ENCODE assay signal across 8 cellular contexts in genomic region chr17:29251969-29252866, GRCh38. TPM values are rescaled to one million over a fixed set of nuclear protein-coding genes. Genes with fewer than 3 reads are reported as not detected.
DNase-seq lines count a peak whose midpoint lies in the region; ATAC-seq and TF ChIP-seq lines count a peak whose summit lies in the region.

No MANE protein-coding gene starts in this region.

- DNase-seq in COLO829 (ENCODE audit: low spot score) (peak; percentile 38), IMR-90 (peak; percentile 50), astrocyte of the hippocampus (ENCODE audit: low read depth, low spot score) (peak; percentile 38), mesendoderm (peak; percentile 53), NCI-H1092 treated with DMSO at 0.1 percent for 48 hours (lab: John Stamatoyannopoulos, UW) (no peak)
- DNase-seq in activated CD4-positive, alpha-beta T cell treated with anti-CD3 and anti-CD28 coated beads for 4 hours = no peak
- no peak for DNase-seq in stimulated activated CD4-positive, alpha-beta T cell treated with anti-CD3 and anti-CD28 coated beads, Interleukin-4, amount 100 ng/mL, for 1 hour

- H3K14ac ChIP-seq in IMR-90 (replicated peaks; ENCODE audit: low read depth, low read length) = peak overlapping the region; percentile 49; the same call in 1 of the 2 replicates

- peak; percentile 44 for TF ChIP-seq CTCF in IMR-90 (conservative IDR thresholded peaks at IDR 0.05; ENCODE audit: low read depth, low read length)

- CTCF ChIA-PET in IMR-90 (lab: Yijun Ruan, JAX) = interaction anchor here (1.0 to 1.3 kb wide), 2 partner anchors 14 to 103 kb away, joined by 3 read pairs; no protein-coding TSS in a partner anchor

- no peak overlapping the region for H3K4me2 ChIP-seq in IMR-90 (ENCODE audit: low read depth, low read length)
- no peak overlapping the region for H3K4me2 ChIP-seq in mesendoderm (ENCODE audit: low read length)

- in situ Hi-C loops in IMR-90 (cut with MboI; ENCODE audit: low sequenced_read_pairs) = no loop called here

- no peak overlapping the region for H3K56ac ChIP-seq in IMR-90 (ENCODE audit: extremely low read depth, insufficient read depth, low read length)
- H3K56ac ChIP-seq in mesendoderm (ENCODE audit: low read length) = no peak overlapping the region

- H2AK5ac ChIP-seq in IMR-90 (ENCODE audit: low read depth, low read length) = peak overlapping the region; percentile 57
- no peak overlapping the region for H2AK5ac ChIP-seq in mesendoderm (ENCODE audit: low read length)

- BruUV-seq in IMR-90 (replicated peaks; lab: Mats Ljungman, UMichigan) = no TSS peak

- WGBS in IMR-90 (ENCODE audit: extremely low coverage in 2 of 2, insufficient read length in 1 of 2), 2 experiments = no CpG with 5 or more reads among the region's 9 CpGs
- no CpG with 5 or more reads among the region's 9 CpGs for WGBS in mesendoderm (ENCODE audit: extremely low coverage, insufficient coverage, low lambda C conversion rate)

- H4K5ac ChIP-seq in IMR-90 (ENCODE audit: low read depth, low read length) (no peak overlapping the region; the same call in 1 of the 2 replicates), mesendoderm (ENCODE audit: low read length) (no peak overlapping the region)

- H2BK20ac ChIP-seq in IMR-90 (ENCODE audit: low read depth, low read length) = peak overlapping the region; percentile 19; the same call in 1 of the 2 replicates

- no peak for TF ChIP-seq POLR2A in IMR-90 (IDR thresholded peaks at IDR 0.05; ENCODE audit: low read depth, low read length)

- H3K4ac ChIP-seq in IMR-90 (ENCODE audit: low read depth, low read length) (peak overlapping the region; percentile 74), mesendoderm (ENCODE audit: low read depth, low read length) (no peak overlapping the region)

- H4K8ac ChIP-seq in IMR-90 (ENCODE audit: low read depth in 2 of 2, low read length in 2 of 2) (peak overlapping the region; percentile 61 to 80; a peak in 3 of 4 replicates), mesendoderm (ENCODE audit: low read depth, low read length) (no peak overlapping the region)

- peaks cover 3% of the 10 kb centered on the region; the same call in 1 of the 2 replicates for H4K20me1 ChIP-seq in IMR-90 (ENCODE audit: insufficient read depth, low read length)

- H3K9me3 ChIP-seq in IMR-90 (ENCODE audit: control insufficient read depth, insufficient read depth, low read length) = no peaks in the 10 kb centered on the region

- H3K27me3 ChIP-seq in IMR-90 (ENCODE audit: control insufficient read depth, insufficient read depth, low read length) (no peaks in the 10 kb centered on the region), mesendoderm (ENCODE audit: insufficient read depth, low read length, poor library complexity) (no peaks in the 10 kb centered on the region)

- H3K79me1 ChIP-seq in IMR-90 (ENCODE audit: low read depth in 1 of 2, low read length in 2 of 2) (peaks cover 0 to 50% of the 10 kb centered on the region in 2 experiments), mesendoderm (ENCODE audit: low read length) (peaks cover 1% of the 10 kb centered on the region)

- H3K23ac ChIP-seq in IMR-90 (ENCODE audit: low read depth, low read length) (peak overlapping the region; percentile 22; the same call in 1 of the 2 replicates), mesendoderm (ENCODE audit: low read length) (no peak overlapping the region)

- H2BK120ac ChIP-seq in IMR-90 (ENCODE audit: low read depth, low read length) (peak overlapping the region; percentile 53), mesendoderm (ENCODE audit: low read depth, low read length) (no peak overlapping the region)

- H3K4me3 ChIP-seq in IMR-90 (ENCODE audit: insufficient read depth, low read depth, low read length) (no peak overlapping the region), mesendoderm (ENCODE audit: low read length) (no peak overlapping the region)

- H3K36me3 ChIP-seq in IMR-90 (ENCODE audit: control insufficient read depth, insufficient read depth, low read length) = no peaks in the 10 kb centered on the region
- no peaks in the 10 kb centered on the region for H3K36me3 ChIP-seq in mesendoderm (ENCODE audit: control insufficient read depth, insufficient read depth, low read length)

- intact Hi-C loops in IMR-90 (cut with micrococcal nuclease) = no loop called here

- no peaks in the 10 kb centered on the region for H3K79me2 ChIP-seq in mesendoderm (ENCODE audit: control insufficient read depth, insufficient read depth, low read length)

- H2BK15ac ChIP-seq in IMR-90 (ENCODE audit: low read depth, low read length) (peak overlapping the region; percentile 83; the same call in 2 of the 3 replicates), mesendoderm (replicated peaks; ENCODE audit: low read depth) (no peak overlapping the region)

- H2AK9ac ChIP-seq in IMR-90 (replicated peaks; ENCODE audit: low read depth, low read length, poor library complexity) = no peak overlapping the region

- H3K27ac ChIP-seq in IMR-90 (ENCODE audit: insufficient read depth, low read length) (peak overlapping the region; percentile 25; the same call in 1 of the 2 replicates), mesendoderm (ENCODE audit: low read depth, low read length) (no peak overlapping the region)

- H3K4me1 ChIP-seq in IMR-90 (ENCODE audit: control insufficient read depth, insufficient read depth, low read length) (peaks cover 21% of the 10 kb centered on the region), mesendoderm (ENCODE audit: control insufficient read depth, low read depth, low read length) (no peaks in the 10 kb centered on the region)

- no peak overlapping the region for H2AFZ ChIP-seq in IMR-90 (replicated peaks; ENCODE audit: low read length, poor library complexity)

- no peak for TF ChIP-seq RAD21 in IMR-90 (IDR thresholded peaks at IDR 0.05; ENCODE audit: low read length)

- H2BK5ac ChIP-seq in IMR-90 (ENCODE audit: low read depth, low read length, poor library complexity, severe bottlenecking) (peak overlapping the region; percentile 92), mesendoderm (ENCODE audit: low read length) (no peak overlapping the region)

- POLR2A ChIA-PET in IMR-90 (lab: Charles Lee; ENCODE audit: unreplicated experiment) = no interaction called here

- dilution Hi-C loops in IMR-90 (cut with HindIII; ENCODE audit: low sequenced_read_pairs, unreplicated experiment) = no loop called here

- ATAC-seq in IMR-90 (ENCODE audit: low read depth) (no peak), HG03439 (IDR thresholded peaks at IDR 0.05; ENCODE audit: unreplicated experiment) (no peak)

- H3K9ac ChIP-seq in IMR-90 (ENCODE audit: low read depth, low read length) (no peak overlapping the region), mesendoderm (ENCODE audit: low read length) (no peak overlapping the region)

- peak overlapping the region; percentile 5; the same call in 1 of the 2 replicates for H3K18ac ChIP-seq in IMR-90 (ENCODE audit: low read depth, low read length)
- H3K18ac ChIP-seq in mesendoderm (ENCODE audit: low read length) = no peak overlapping the region

- peaks cover 18% of the 10 kb centered on the region for H3K9me1 ChIP-seq in IMR-90 (ENCODE audit: insufficient read depth, low read length)

- H4K91ac ChIP-seq in IMR-90 (ENCODE audit: insufficient read depth, low read depth, low read length) = peak overlapping the region; percentile 43

TF ChIP-seq in IMR-90, 13 proteins besides CTCF, POLR2A, EP300 and RAD21:
- TF ChIP-seq MAFK (IDR thresholded peaks at IDR 0.05; ENCODE audit: low read depth, low read length) (0 out of 2 replicates have a peak, but pooled peaks have one; percentile 5), CEBPB (IDR thresholded peaks at IDR 0.05; ENCODE audit: low read depth, low read length) (peak; percentile 36; the same call in 1 of the 2 replicates), SMC3 (IDR thresholded peaks at IDR 0.05; ENCODE audit: low read depth, low read length) (0 out of 2 replicates have a peak, but pooled peaks have one; percentile 26), MAZ (IDR thresholded peaks at IDR 0.05; ENCODE audit: borderline replicate concordance, low read depth, low read length) (no peak), MXI1 (IDR thresholded peaks at IDR 0.05; ENCODE audit: borderline replicate concordance, low read depth, low read length) (no peak), FOS (IDR thresholded peaks at IDR 0.05; ENCODE audit: low read depth, low read length) (no peak)

RNA-seq across cellular contexts. Expression of gene CRYBA1, which starts 5.6 kb away (rescaled TPM):
- total RNA-seq in IMR-90 (2012; rRNA removed) = not detected in 2 replicates
- not detected in 2 replicates for polyA plus RNA-seq in IMR-90 (2012; rRNA removed)
- 0.08 TPM in 1 of 2 replicates, not detected in the other for polyA plus RNA-seq in IMR-90 (2012; cell fraction: cytosol; rRNA removed)
- polyA plus RNA-seq in IMR-90 (2012; cell fraction: nucleus; rRNA removed; ENCODE audit: low replicate concordance) = not detected in 2 replicates
- not detected for polyA plus RNA-seq in mesendoderm (2013, experiment 1 of 2)
- polyA plus RNA-seq in mesendoderm (2013, experiment 2 of 2) = not detected

RNA-seq across cellular contexts. Expression of gene NUFIP2, which starts 41.7 kb away (rescaled TPM):
- 25.6 and 38.9 TPM in 2 replicates for total RNA-seq in IMR-90 (2012; rRNA removed)
- polyA plus RNA-seq in IMR-90 (2012; rRNA removed) = 7.8 and 8.9 TPM in 2 replicates
- 1.3 and 10.4 TPM in 2 replicates for polyA plus RNA-seq in IMR-90 (2012; cell fraction: cytosol; rRNA removed)
- 17.2 and 31.8 TPM in 2 replicates for polyA plus RNA-seq in IMR-90 (2012; cell fraction: nucleus; rRNA removed; ENCODE audit: low replicate concordance)
- polyA plus RNA-seq in mesendoderm (2013, experiment 1 of 2) = 40.0 TPM
- 45.0 TPM for polyA plus RNA-seq in mesendoderm (2013, experiment 2 of 2)

Comparison
In these comparisons a context has a peak if more than half of its experiments do, and no peak if none do; other contexts are left out.
1. DNase-seq: peak in COLO829 (single experiment), IMR-90 (single experiment), astrocyte of the hippocampus (single experiment) and mesendoderm (single experiment); none in activated CD4-positive, alpha-beta T cell treated with anti-CD3 and anti-CD28 coated beads for 4 hours (0 of 2), stimulated activated CD4-positive, alpha-beta T cell treated with anti-CD3 and anti-CD28 coated beads, Interleukin-4, amount 100 ng/mL, for 1 hour (single experiment) and NCI-H1092 treated with DMSO at 0.1 percent for 48 hours (single experiment).